In the genomic region with DNA sequence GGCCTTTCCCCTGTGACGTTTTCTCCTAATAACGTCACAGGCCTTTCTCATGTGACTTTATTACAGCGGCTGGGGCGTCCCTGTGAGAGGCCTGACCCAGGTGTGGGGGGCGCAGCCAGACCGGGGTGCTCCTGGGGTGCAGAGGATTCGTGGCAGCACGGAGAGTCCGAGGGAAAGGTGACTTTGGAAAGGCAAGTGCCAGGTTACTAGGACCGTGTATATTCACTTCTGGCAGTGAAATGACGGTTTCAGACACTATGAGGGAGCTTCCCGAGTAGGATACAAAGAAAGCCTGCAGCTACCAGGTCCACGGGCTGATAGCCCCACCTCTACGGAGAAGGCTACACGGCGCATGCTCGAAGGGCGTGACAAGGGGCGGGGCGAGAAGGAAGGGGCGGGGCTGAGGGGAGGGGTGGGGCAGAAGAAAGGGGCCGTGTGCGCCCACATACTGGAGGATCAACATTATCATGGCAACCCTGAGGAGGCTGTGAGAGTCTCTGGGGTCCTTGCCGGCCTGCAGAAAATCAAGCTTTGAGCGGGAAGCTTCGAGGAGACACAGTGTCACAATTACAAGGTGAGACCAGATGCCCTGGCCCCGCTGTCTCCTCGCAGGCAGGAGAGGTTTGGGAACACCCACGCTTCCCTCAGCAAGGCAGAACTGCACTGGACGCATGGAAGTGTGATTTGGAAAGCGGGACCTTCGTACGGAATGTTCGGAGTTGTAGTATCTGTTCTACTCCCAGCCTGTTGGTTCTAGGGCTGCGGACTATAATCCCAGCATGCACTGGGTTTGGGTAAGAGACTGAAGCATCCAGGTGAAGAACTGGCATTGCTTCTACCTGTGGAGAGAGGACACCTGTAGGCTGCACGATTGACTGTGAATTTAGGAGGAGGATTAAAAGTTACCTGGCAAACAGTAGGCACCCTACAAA, we compare ENCODE assay signal across 8 cellular contexts. TPM values are rescaled to one million over a fixed set of nuclear protein-coding genes. Genes with fewer than 3 reads are reported as not detected.
DNase-seq lines count a peak whose midpoint lies in the region; ATAC-seq and TF ChIP-seq lines count a peak whose summit lies in the region.

No MANE protein-coding gene starts in this region.

- no peaks in the 10 kb centered on the region for H3K36me3 Mint-ChIP-seq in activated CD4-positive, alpha-beta T cell treated with anti-CD3 and anti-CD28 coated beads for 36 hours (ENCODE audit: low read depth)
- H3K36me3 Mint-ChIP-seq in dendritic cell treated with granulocyte-macrophage colony-stimulating factor and Interleukin-4, amounts not matched to agents 40 ng/mL and 50 ng/mL, for 4 days (ENCODE audit: low read depth), result no peaks in the 10 kb centered on the region
- H3K36me3 Mint-ChIP-seq in memory B cell, result no peaks in the 10 kb centered on the region

- POLR2A ChIA-PET in activated CD4-positive, alpha-beta T cell treated with anti-CD3 and anti-CD28 coated beads for 36 hours (lab: Charles Lee), result no interaction called here

- peaks cover 18% of the 10 kb centered on the region for H3K4me1 Mint-ChIP-seq in activated CD4-positive, alpha-beta T cell treated with anti-CD3 and anti-CD28 coated beads for 36 hours
- H3K4me1 Mint-ChIP-seq in dendritic cell treated with granulocyte-macrophage colony-stimulating factor and Interleukin-4, amounts not matched to agents 40 ng/mL and 50 ng/mL, for 4 days (ENCODE audit: low read depth), result no peaks in the 10 kb centered on the region
- H3K4me1 Mint-ChIP-seq in memory B cell, result peaks cover 12% of the 10 kb centered on the region

- H4K20me1 ChIP-seq in MM.1S (ENCODE audit: insufficient read depth, low read length), result no peaks in the 10 kb centered on the region

- peak overlapping the region; percentile 75 for H3K4me3 Mint-ChIP-seq in activated CD4-positive, alpha-beta T cell treated with anti-CD3 and anti-CD28 coated beads for 36 hours
- peak overlapping the region; percentile 67 for H3K4me3 Mint-ChIP-seq in dendritic cell treated with granulocyte-macrophage colony-stimulating factor and Interleukin-4, amounts not matched to agents 40 ng/mL and 50 ng/mL, for 4 days
- H3K4me3 Mint-ChIP-seq in memory B cell, result peak overlapping the region; percentile 83

- no peaks in the 10 kb centered on the region for H3K79me2 ChIP-seq in MM.1S (ENCODE audit: low read length)

- H3F3A ChIP-seq in MM.1S (ENCODE audit: insufficient read depth, low read length), result no peaks in the 10 kb centered on the region

- peak overlapping the region; percentile 97 for H3K4me2 ChIP-seq in MM.1S (ENCODE audit: low read depth, low read length)

- H3K27me3 ChIP-seq in MM.1S (replicated peaks; ENCODE audit: insufficient read depth, low read length), result no peaks in the 10 kb centered on the region

- peak overlapping the region; percentile 70 for H3K4me3 ChIP-seq in MM.1S (ENCODE audit: low read length)

- H2AFZ ChIP-seq in MM.1S (ENCODE audit: low read length), result peak overlapping the region; percentile 100

- H3K9me3 Mint-ChIP-seq in activated CD4-positive, alpha-beta T cell treated with anti-CD3 and anti-CD28 coated beads for 36 hours (ENCODE audit: low read depth), result no peaks in the 10 kb centered on the region
- no peaks in the 10 kb centered on the region for H3K9me3 Mint-ChIP-seq in dendritic cell treated with granulocyte-macrophage colony-stimulating factor and Interleukin-4, amounts not matched to agents 40 ng/mL and 50 ng/mL, for 4 days
- no peaks in the 10 kb centered on the region for H3K9me3 Mint-ChIP-seq in memory B cell

- peak overlapping the region; percentile 69; the same call in 1 of the 2 replicates for H3K9ac ChIP-seq in MM.1S (ENCODE audit: low read length)

- intact Hi-C loops in activated CD4-positive, alpha-beta T cell treated with anti-CD3 and anti-CD28 coated beads for 36 hours (cut with DNase I, micrococcal nuclease), result loop anchor here (1.0 kb wide), 2 partner anchors 55 to 361 kb away; a partner anchor contains a TSS
- intact Hi-C loops in dendritic cell treated with granulocyte-macrophage colony-stimulating factor and Interleukin-4, amounts not matched to agents 40 ng/mL and 50 ng/mL, for 4 days (cut with micrococcal nuclease), result no loop called here

- DNase-seq in AG20443 (ENCODE audit: low spot score), result peak; percentile 90
- peak; percentile 53 for DNase-seq in MM.1S
- peak; percentile 82 for DNase-seq in activated CD4-positive, alpha-beta T cell treated with anti-CD3 and anti-CD28 coated beads for 36 hours
- peak in 1 of 2 donors; percentile 31 for DNase-seq in memory B cell (ENCODE audit: low spot score in 2 of 2)
- peak; percentile 29 for DNase-seq in stimulated activated CD8-positive, alpha-beta memory T cell treated with anti-CD3 and anti-CD28 coated beads, Interleukin-12 subunit alpha, Interleukin-12 subunit beta, amount 100 ng/mL, for 4 hours (ENCODE audit: low read depth)

- no peaks in the 10 kb centered on the region for H3K9me3 ChIP-seq in MM.1S (replicated peaks; ENCODE audit: insufficient read depth, low read length)

- no peaks in the 10 kb centered on the region for H3K9me2 ChIP-seq in MM.1S (replicated peaks; ENCODE audit: insufficient read depth, low read length)

- no peak for TF ChIP-seq CTCF in MM.1S (IDR thresholded peaks at IDR 0.05; ENCODE audit: low read length)

- H3K36me3 ChIP-seq in MM.1S (replicated peaks; ENCODE audit: insufficient read depth, low read length), result no peaks in the 10 kb centered on the region

- H3K27me3 Mint-ChIP-seq in activated CD4-positive, alpha-beta T cell treated with anti-CD3 and anti-CD28 coated beads for 36 hours, result no peaks in the 10 kb centered on the region
- peaks cover 1% of the 10 kb centered on the region for H3K27me3 Mint-ChIP-seq in dendritic cell treated with granulocyte-macrophage colony-stimulating factor and Interleukin-4, amounts not matched to agents 40 ng/mL and 50 ng/mL, for 4 days
- no peaks in the 10 kb centered on the region for H3K27me3 Mint-ChIP-seq in memory B cell

- ATAC-seq in GM19452 (IDR thresholded peaks at IDR 0.05; ENCODE audit: unreplicated experiment) (peak; percentile 90), memory B cell (ENCODE audit: low read depth) (peak; percentile 85), HG03520 (IDR thresholded peaks at IDR 0.05; ENCODE audit: unreplicated experiment) (no peak)
- ATAC-seq in activated CD4-positive, alpha-beta T cell treated with anti-CD3 and anti-CD28 coated beads for 36 hours, result peak; percentile 97

- no peaks in the 10 kb centered on the region for H3K4me1 ChIP-seq in MM.1S (ENCODE audit: low read length)

- H3K27ac ChIP-seq in MM.1S (ENCODE audit: low read length), result no peak overlapping the region; the same call in 1 of the 2 replicates

- CTCF ChIA-PET in activated CD4-positive, alpha-beta T cell treated with anti-CD3 and anti-CD28 coated beads for 36 hours (lab: Charles Lee), result no interaction called here

- H3K27ac Mint-ChIP-seq in activated CD4-positive, alpha-beta T cell treated with anti-CD3 and anti-CD28 coated beads for 36 hours, result peak overlapping the region; percentile 80
- H3K27ac Mint-ChIP-seq in dendritic cell treated with granulocyte-macrophage colony-stimulating factor and Interleukin-4, amounts not matched to agents 40 ng/mL and 50 ng/mL, for 4 days, result no peak overlapping the region
- H3K27ac Mint-ChIP-seq in memory B cell, result peak overlapping the region; percentile 88

RNA-seq across cellular contexts. Expression of a gene that starts 54.4 kb away (rescaled TPM):
- total RNA-seq in activated CD4-positive, alpha-beta T cell treated with anti-CD3 and anti-CD28 coated beads for 36 hours, result 10 to 100 TPM; 12.6 TPM
